In genomic region chr15:77768107-77768506, GRCh38 we compare ENCODE assay signal across 20 cellular contexts.
"Had no signal": no experiment of that assay in that cellular context is flagged by ENCODE, and none has a peak within 500 bp of the region (broad histone marks: within the 10 kb centered on the region; RNA-seq: fewer than 3 reads in every experiment).

No MANE protein-coding gene starts in this region.

- ATAC-seq: gastrocnemius medialis; naive thymus-derived CD4-positive, alpha-beta T cell; psoas muscle; stimulated activated naive CD8-positive, alpha-beta T cell treated with anti-CD3 and anti-CD28 coated beads, Interleukin-15, Interleukin-2, amounts not matched to agents 100 U/mL and 50 U/mL, for 24 hours; upper lobe of right lung had no signal

- H3K36me3 ChIP-seq: breast epithelium, esophagus squamous epithelium, gastrocnemius medialis, left ventricle myocardium inferior, ovary, right atrium auricular region, spleen, thyroid gland, upper lobe of right lung had no signal

- H3K27me3 ChIP-seq: ovary, right atrium auricular region, thyroid gland had no signal

- DNase-seq: activated CD4-positive, alpha-beta T cell treated with anti-CD3 and anti-CD28 coated beads, Interleukin-2, amount 10 ng/mL, durations not matched to agents 7 days and 5 days; activated CD4-positive, CD25-positive, alpha-beta regulatory T cell treated with anti-CD3 and anti-CD28 coated beads, Interleukin-2, amount 50 U/mL, for 72 hours; activated naive CD4-positive, alpha-beta T cell; activated naive CD8-positive, alpha-beta T cell treated with anti-CD3 and anti-CD28 coated beads for 36 hours; activated T-cell treated with anti-CD3 and anti-CD28 coated beads, Interleukin-2, amount 50 U/mL, for 1 hour; effector memory CD4-positive, alpha-beta T cell; esophagus squamous epithelium; gastrocnemius medialis; hippocampal formation; left ventricle myocardium inferior; naive thymus-derived CD4-positive, alpha-beta T cell; ovary; psoas muscle; spleen; stimulated activated CD4-positive, alpha-beta T cell treated with anti-CD3 and anti-CD28 coated beads, Interleukin-4, amount 100 ng/mL, for 24 hours; stimulated activated naive CD8-positive, alpha-beta T cell treated with anti-CD3 and anti-CD28 coated beads, Interleukin-15, Interleukin-2, amounts not matched to agents 100 U/mL and 50 U/mL, for 24 hours; thyroid gland; upper lobe of right lung had no signal

- H3K9me3 ChIP-seq: breast epithelium, esophagus squamous epithelium, gastrocnemius medialis, left ventricle myocardium inferior, ovary, psoas muscle, right atrium auricular region, spleen, thyroid gland, upper lobe of right lung had no signal

- H3K4me3 ChIP-seq: breast epithelium, esophagus squamous epithelium, gastrocnemius medialis, left ventricle myocardium inferior, ovary, psoas muscle, right atrium auricular region, spleen, thyroid gland, upper lobe of right lung had no signal
